ENCODE assay signal across 9 cellular contexts in genomic region chrX:65596270-65596669, GRCh38.
DNase-seq lines count a peak whose midpoint lies in the region; ATAC-seq, FAIRE-seq and TF ChIP-seq lines count a peak whose summit lies in the region.
"Had no signal": no experiment of that assay in that cellular context is flagged by ENCODE, and none has a peak within 500 bp of the region (broad histone marks: within the 10 kb centered on the region; RNA-seq: fewer than 3 reads in every experiment).

No MANE protein-coding gene starts in this region.

- intact Hi-C loops in left ventricle myocardium inferior (cut with micrococcal nuclease): loop anchor here (5.0 kb wide), 1 partner anchor 391 kb away; no protein-coding TSS in a partner anchor

- H3K4me1 ChIP-seq in left ventricle myocardium inferior: peaks cover 27% of the 10 kb centered on the region
- H3K4me1 ChIP-seq: pancreas had no signal

- ATAC-seq in HG02571 (IDR thresholded peaks at IDR 0.05; ENCODE audit: unreplicated experiment): peak; percentile 43

- H3K4me3 ChIP-seq in left ventricle myocardium inferior: no peak overlapping the region
- H3K4me3 ChIP-seq: pancreas had no signal

- no peak for FAIRE-seq in GM12892 (lab: Jason Lieb, UNC)

- peak overlapping the region; percentile 84 for H3K27ac ChIP-seq in left ventricle myocardium inferior (replicated peaks)

- POLR2A ChIA-PET in GM10248 (lab: Yijun Ruan, JAX): interaction anchor here (0.6 to 0.9 kb wide), 3 partner anchors 12 to 92 kb away, joined by 3 to 5 read pairs (median 4); partner anchors contain the start of gene LAS1L

- no peak for TF ChIP-seq POLR2A in GM12892 (IDR thresholded peaks at IDR 0.05; ENCODE audit: low read depth, low read length)

- H3K27me3 ChIP-seq in left ventricle myocardium inferior (ENCODE audit: low read depth): no peaks in the 10 kb centered on the region
- H3K27me3 ChIP-seq: pancreas had no signal

- CTCF ChIA-PET in GM10248 (lab: Yijun Ruan, JAX): interaction anchor here (0.7 to 2.2 kb wide), 23 partner anchors 10 to 1135 kb away, joined by 3 to 10 read pairs (median 4); no protein-coding TSS in a partner anchor

- DNase-seq in GM10248 (ENCODE audit: extremely low spot score): peak; percentile 28
- DNase-seq in NCI-H226: peak; percentile 9
- DNase-seq in activated T-helper 9 cell treated with anti-CD3 and anti-CD28 coated beads, Interleukin-2, amount 50 U/mL, for 16 hours (ENCODE audit: low read depth): peak; percentile 40
- DNase-seq in left ventricle myocardium inferior: no peak
- peak; percentile 31 for DNase-seq in stimulated activated CD8-positive, alpha-beta memory T cell treated with anti-CD3 and anti-CD28 coated beads, Interleukin-4, amount 100 ng/mL, for 24 hours (ENCODE audit: low read depth)
- no peak for DNase-seq in GM12892 (ENCODE audit: insufficient read length)
- no peak for DNase-seq in NCI-H82 (lab: John Stamatoyannopoulos, UW)
- DNase-seq: pancreas had no signal

- TF ChIP-seq CTCF in GM10248 (IDR thresholded peaks at IDR 0.05; ENCODE audit: control extremely low read depth, extremely low read depth, low read depth, missing control alignments): no peak
- no peak for TF ChIP-seq CTCF in left ventricle myocardium inferior (IDR thresholded peaks at IDR 0.05; ENCODE audit: borderline replicate concordance)

- H3K9me3 ChIP-seq in left ventricle myocardium inferior (replicated peaks): no peaks in the 10 kb centered on the region
- H3K9me3 ChIP-seq: pancreas had no signal

- H3K36me3 ChIP-seq in left ventricle myocardium inferior: no peaks in the 10 kb centered on the region
- H3K36me3 ChIP-seq: pancreas had no signal

Comparison
In these comparisons a context has a peak if more than half of its experiments do, and no peak if none do; other contexts are left out.
1. DNase-seq: peak in GM10248 (single experiment), NCI-H226 (single experiment), activated T-helper 9 cell treated with anti-CD3 and anti-CD28 coated beads, Interleukin-2, amount 50 U/mL, for 16 hours (single experiment) and stimulated activated CD8-positive, alpha-beta memory T cell treated with anti-CD3 and anti-CD28 coated beads, Interleukin-4, amount 100 ng/mL, for 24 hours (single experiment); none in left ventricle myocardium inferior (single experiment), GM12892 (single experiment) and NCI-H82 (single experiment).